Comparison of ENCODE assay signal across 10 cellular contexts in genomic region chrX:153884136-153885076, GRCh38. TPM values are rescaled to one million over a fixed set of nuclear protein-coding genes. Genes with fewer than 3 reads are reported as not detected.
A peak's percentile ranks its signal among the peaks of the same experiment; 100 is the strongest.
DNase-seq lines count a peak whose midpoint lies in the region; ATAC-seq and TF ChIP-seq lines count a peak whose summit lies in the region.
"Had no signal": no experiment of that assay in that cellular context is flagged by ENCODE, and none has a peak within 500 bp of the region (broad histone marks: within the 10 kb centered on the region; RNA-seq: fewer than 3 reads in every experiment).

No MANE protein-coding gene starts in this region.

- TF ChIP-seq EP300 in sigmoid colon (IDR thresholded peaks at IDR 0.05) = no peak

- H3K4me1 Mint-ChIP-seq in activated naive CD4-positive, alpha-beta T cell treated with anti-CD3 and anti-CD28 coated beads, Interleukin-2, amount 50 U/mL, for 24 hours = no peaks in the 10 kb centered on the region
- H3K4me1 Mint-ChIP-seq in effector memory CD8-positive, alpha-beta T cell (ENCODE audit: low read depth in 2 of 2) = no peaks in the 10 kb centered on the region
- peaks cover 29 to 31% of the 10 kb centered on the region in 2 donors for H3K4me1 Mint-ChIP-seq in stimulated activated naive B cell treated with anti-CD40 and anti-IgM and Interleukin-4, amounts not matched to agents 10 μg/mL and 1 μg/mL and 100 μg/mL, for 72 hours

- H3K27ac ChIP-seq in sigmoid colon = peak overlapping the region in 1 of 4 donors; percentile 31

- TF ChIP-seq CTCF in sigmoid colon (IDR thresholded peaks at IDR 0.05) = no peak

- no peak for DNase-seq in activated naive CD4-positive, alpha-beta T cell (lab: John Stamatoyannopoulos, UW)
- peak; percentile 42 for DNase-seq in NCI-H226
- no peak for DNase-seq in effector memory CD8-positive, alpha-beta T cell
- DNase-seq in stimulated activated naive B cell treated with anti-CD40 and anti-IgM and Interleukin-4, amounts not matched to agents 10 μg/mL and 1 μg/mL and 100 μg/mL, for 72 hours = no peak
- DNase-seq in sigmoid colon = no peak
- DNase-seq in hepatic stellate cell (ENCODE audit: low spot score) = no peak

- no peak for TF ChIP-seq POLR2A in sigmoid colon (IDR thresholded peaks at IDR 0.05)

- 54 to 63% methylated on average over 20 of the region's 20 CpGs for WGBS in sigmoid colon, 2 donors

- peak overlapping the region; percentile 59 for H3K4me3 Mint-ChIP-seq in activated naive CD4-positive, alpha-beta T cell treated with anti-CD3 and anti-CD28 coated beads, Interleukin-2, amount 50 U/mL, for 24 hours
- H3K4me3 Mint-ChIP-seq in effector memory CD8-positive, alpha-beta T cell = peak overlapping the region; percentile 15 to 59
- peak overlapping the region; percentile 57 to 58 for H3K4me3 Mint-ChIP-seq in stimulated activated naive B cell treated with anti-CD40 and anti-IgM and Interleukin-4, amounts not matched to agents 10 μg/mL and 1 μg/mL and 100 μg/mL, for 72 hours

- H3K9me3 Mint-ChIP-seq in activated naive CD4-positive, alpha-beta T cell treated with anti-CD3 and anti-CD28 coated beads, Interleukin-2, amount 50 U/mL, for 24 hours = no peaks in the 10 kb centered on the region
- no peaks in the 10 kb centered on the region for H3K9me3 Mint-ChIP-seq in effector memory CD8-positive, alpha-beta T cell
- H3K9me3 Mint-ChIP-seq in stimulated activated naive B cell treated with anti-CD40 and anti-IgM and Interleukin-4, amounts not matched to agents 10 μg/mL and 1 μg/mL and 100 μg/mL, for 72 hours = no peaks in the 10 kb centered on the region

- no peak overlapping the region for H3K27ac Mint-ChIP-seq in activated naive CD4-positive, alpha-beta T cell treated with anti-CD3 and anti-CD28 coated beads, Interleukin-2, amount 50 U/mL, for 24 hours
- no peak overlapping the region for H3K27ac Mint-ChIP-seq in effector memory CD8-positive, alpha-beta T cell
- H3K27ac Mint-ChIP-seq in stimulated activated naive B cell treated with anti-CD40 and anti-IgM and Interleukin-4, amounts not matched to agents 10 μg/mL and 1 μg/mL and 100 μg/mL, for 72 hours = no peak overlapping the region

- no peaks in the 10 kb centered on the region for H3K36me3 Mint-ChIP-seq in activated naive CD4-positive, alpha-beta T cell treated with anti-CD3 and anti-CD28 coated beads, Interleukin-2, amount 50 U/mL, for 24 hours
- H3K36me3 Mint-ChIP-seq in effector memory CD8-positive, alpha-beta T cell (ENCODE audit: insufficient read depth) = peaks cover 3% of the 10 kb centered on the region
- H3K36me3 Mint-ChIP-seq in stimulated activated naive B cell treated with anti-CD40 and anti-IgM and Interleukin-4, amounts not matched to agents 10 μg/mL and 1 μg/mL and 100 μg/mL, for 72 hours = no peaks in the 10 kb centered on the region

- ATAC-seq in effector memory CD8-positive, alpha-beta T cell (replicated peaks) = no peak
- ATAC-seq in stimulated activated naive B cell treated with anti-CD40 and anti-IgM and Interleukin-4, amounts not matched to agents 10 μg/mL and 1 μg/mL and 100 μg/mL, for 72 hours (replicated peaks) = no peak
- ATAC-seq in HG03460 (IDR thresholded peaks at IDR 0.05; ENCODE audit: unreplicated experiment) = no peak

- H3K27me3 ChIP-seq in sigmoid colon = peaks cover 14 to 60% (median 39%) of the 10 kb centered on the region in 3 donors

- H3K4me1 ChIP-seq in sigmoid colon = peaks cover 0 to 10% (median 6%) of the 10 kb centered on the region in 4 donors

- no peaks in the 10 kb centered on the region for H3K9me3 ChIP-seq in sigmoid colon

- intact Hi-C loops in sigmoid colon (cut with DNase I) = no loop called here

- H3K4me3 ChIP-seq in sigmoid colon = peak overlapping the region in 2 of 4 donors; percentile 27 to 36

- H3K27me3 Mint-ChIP-seq in activated naive CD4-positive, alpha-beta T cell treated with anti-CD3 and anti-CD28 coated beads, Interleukin-2, amount 50 U/mL, for 24 hours = peaks cover 4% of the 10 kb centered on the region
- H3K27me3 Mint-ChIP-seq in effector memory CD8-positive, alpha-beta T cell = peaks cover 6 to 45% of the 10 kb centered on the region in 2 donors
- peaks cover 14 to 27% of the 10 kb centered on the region in 2 donors for H3K27me3 Mint-ChIP-seq in stimulated activated naive B cell treated with anti-CD40 and anti-IgM and Interleukin-4, amounts not matched to agents 10 μg/mL and 1 μg/mL and 100 μg/mL, for 72 hours

- no peaks in the 10 kb centered on the region for H3K36me3 ChIP-seq in sigmoid colon

RNA-seq across cellular contexts. Expression of gene L1CAM, which starts 1.6 kb away (rescaled TPM):
- total RNA-seq in sigmoid colon = 10 to 100 TPM in 3 of 4 donors, 1 to 10 TPM in 1; 6.6 to 30.2 (median 23.1) TPM
- polyA plus RNA-seq in sigmoid colon = 10 to 100 TPM in 1 of 3 donors, 1 to 10 TPM in 1, not detected in 1; 2.4 to 10.5 TPM

RNA-seq across cellular contexts. Expression of gene AVPR2, which starts 20.1 kb away (rescaled TPM):
- total RNA-seq in sigmoid colon = 1 to 10 TPM; 1.1 to 2.2 (median 1.3) TPM
- polyA plus RNA-seq in sigmoid colon = 1 to 10 TPM in 1 of 3 donors, not detected in 2; 1.1 TPM
- total RNA-seq: Daoy, fibroblast of villous mesenchyme had no signal

RNA-seq across cellular contexts. Expression of gene ARHGAP4, which starts 41.7 kb away (rescaled TPM):
- 10 to 100 TPM; 12.4 to 27.4 (median 16.3) TPM for total RNA-seq in sigmoid colon
- 100 to 1,000 TPM in 1 of 3 donors, 10 to 100 TPM in 1, 1 to 10 TPM in 1; 8.4 to 122 (median 17.3) TPM for polyA plus RNA-seq in sigmoid colon

RNA-seq across cellular contexts. Expression of gene NAA10, which starts 50.4 kb away (rescaled TPM):
- 100 to 1,000 TPM in 1 of 4 donors, 10 to 100 TPM in 3; 57.4 to 113 (median 79.2) TPM for total RNA-seq in sigmoid colon
- polyA plus RNA-seq in sigmoid colon = 100 to 1,000 TPM in 1 of 3 donors, 10 to 100 TPM in 2; 78.6 to 128 (median 84.7) TPM

RNA-seq across cellular contexts. Expression of gene PDZD4, which starts 54.1 kb away (rescaled TPM):
- total RNA-seq in sigmoid colon = 10 to 100 TPM in 3 of 4 donors, 1 to 10 TPM in 1; 8.6 to 24.4 (median 14.2) TPM
- 1 to 10 TPM in 2 of 3 donors, under 1 TPM in 1; 0.46 to 5.1 (median 1.2) TPM for polyA plus RNA-seq in sigmoid colon
